Comparison of ENCODE assay signal across 1 cellular context in genomic region chr16:89246903-89247733, GRCh38.
TF ChIP-seq lines count a peak whose summit lies in the region.

No MANE protein-coding gene starts in this region.

TF ChIP-seq in K562, 482 proteins besides CTCF, POLR2A, EP300 and RAD21 (continued from another document):
- TF ChIP-seq E2F6 (IDR thresholded peaks at IDR 0.05; ENCODE audit: borderline replicate concordance in 1 of 2, extremely low read depth in 1 of 2, insufficient read depth in 1 of 2, insufficient read length in 1 of 2, low read depth in 1 of 2, low read length in 1 of 2, poor library complexity in 1 of 2, severe bottlenecking in 1 of 2) (peak; percentile 29 to 64), CTBP1 (IDR thresholded peaks at IDR 0.05; ENCODE audit: borderline replicate concordance) (peak; percentile 32; the same call in 1 of the 2 replicates), RERE (CRISPR knock-in tag; IDR thresholded peaks at IDR 0.05; ENCODE audit: borderline replicate concordance) (no peak), ZBTB7A (IDR thresholded peaks at IDR 0.05; ENCODE audit: borderline replicate concordance, control insufficient read depth, low read depth, low read length) (peak; percentile 60; the same call in 1 of the 2 replicates), LEF1 (IDR thresholded peaks at IDR 0.05) (no peak), STAG1 (CRISPR knock-in tag; IDR thresholded peaks at IDR 0.05; ENCODE audit: borderline replicate concordance) (no peak), POLR2G (IDR thresholded peaks at IDR 0.05; ENCODE audit: low read depth, low read length) (peak; percentile 71), ETV5 (CRISPR knock-in tag; IDR thresholded peaks at IDR 0.05; ENCODE audit: low read depth) (no peak), GTF2A2 (tag; IDR thresholded peaks at IDR 0.05) (no peak)
